ENCODE assay signal across 8 cellular contexts in genomic region chr9:112380771-112381181, GRCh38. TPM values are rescaled to one million over a fixed set of nuclear protein-coding genes. Genes with fewer than 3 reads are reported as not detected.
DNase-seq lines count a peak whose midpoint lies in the region; ATAC-seq and TF ChIP-seq lines count a peak whose summit lies in the region.

No MANE protein-coding gene starts in this region.

- DNase-seq in activated T-cell treated with anti-CD3 and anti-CD28 coated beads, Interleukin-2, amount 50 U/mL, for 4 hours: no peak
- no peak for DNase-seq in activated T-cell treated with anti-CD3 and anti-CD28 coated beads for 4 hours
- peak in 1 of 2 experiments; percentile 33 for DNase-seq in SJCRH30
- DNase-seq in endodermal cell: peak; percentile 44
- DNase-seq in midbrain (lab: John Stamatoyannopoulos, UW): no peak

- H3K4me3 ChIP-seq in SJCRH30 (peak overlapping the region; percentile 79), endodermal cell (ENCODE audit: low read length) (peak overlapping the region; percentile 94)

- H3K36me3 ChIP-seq in SJCRH30 (0 out of 2 replicates have a peak, but pooled peaks cover 2% of the 10 kb centered on the region), endodermal cell (ENCODE audit: control insufficient read depth, insufficient read depth, low read length) (no peaks in the 10 kb centered on the region)

- H3K27me3 ChIP-seq in SJCRH30 (no peaks in the 10 kb centered on the region), endodermal cell (ENCODE audit: control insufficient read depth, insufficient read depth, low read length, poor library complexity, severe bottlenecking) (no peaks in the 10 kb centered on the region)

- H3K4me1 ChIP-seq in SJCRH30 (peaks cover 15% of the 10 kb centered on the region), endodermal cell (ENCODE audit: control insufficient read depth, insufficient read depth, low read length) (no peaks in the 10 kb centered on the region)

- ATAC-seq in activated T-cell treated with anti-CD3 and anti-CD28 coated beads, Interleukin-2, amount 50 U/mL, for 4 hours: no peak
- ATAC-seq in HG03159 (IDR thresholded peaks at IDR 0.05; ENCODE audit: unreplicated experiment) (no peak), GM19397 (IDR thresholded peaks at IDR 0.05; ENCODE audit: unreplicated experiment) (no peak)

- H3K4me1 Mint-ChIP-seq in activated T-cell treated with anti-CD3 and anti-CD28 coated beads, Interleukin-2, amount 50 U/mL, for 4 hours (ENCODE audit: low read depth): peaks cover 43% of the 10 kb centered on the region
- H3K4me1 Mint-ChIP-seq in endodermal cell (peaks cover 21% of the 10 kb centered on the region), nephron (peaks cover 56% of the 10 kb centered on the region)

- H3K9ac ChIP-seq in endodermal cell (ENCODE audit: extremely low read depth, low read length, poor library complexity, severe bottlenecking): peak overlapping the region; percentile 77

- H3K9me3 Mint-ChIP-seq in activated T-cell treated with anti-CD3 and anti-CD28 coated beads, Interleukin-2, amount 50 U/mL, for 4 hours: no peaks in the 10 kb centered on the region
- no peaks in the 10 kb centered on the region for H3K9me3 Mint-ChIP-seq in endodermal cell
- H3K9me3 Mint-ChIP-seq in nephron: peaks cover 10% of the 10 kb centered on the region

- no peaks in the 10 kb centered on the region for H3K27me3 Mint-ChIP-seq in activated T-cell treated with anti-CD3 and anti-CD28 coated beads, Interleukin-2, amount 50 U/mL, for 4 hours (ENCODE audit: low read depth)
- no peaks in the 10 kb centered on the region for H3K27me3 Mint-ChIP-seq in endodermal cell (ENCODE audit: insufficient read depth)
- H3K27me3 Mint-ChIP-seq in nephron (ENCODE audit: low read depth): no peaks in the 10 kb centered on the region

- no peaks in the 10 kb centered on the region for H3K36me3 Mint-ChIP-seq in activated T-cell treated with anti-CD3 and anti-CD28 coated beads, Interleukin-2, amount 50 U/mL, for 4 hours (ENCODE audit: insufficient read depth)
- no peaks in the 10 kb centered on the region for H3K36me3 Mint-ChIP-seq in endodermal cell (ENCODE audit: low read depth)
- H3K36me3 Mint-ChIP-seq in nephron (ENCODE audit: low read depth): peaks cover 19% of the 10 kb centered on the region

- H3K27ac ChIP-seq in SJCRH30: peak overlapping the region; percentile 90
- no peak overlapping the region for H3K27ac ChIP-seq in endodermal cell (ENCODE audit: low read depth, low read length)

- H3K27ac Mint-ChIP-seq in endodermal cell (peak overlapping the region; percentile 97), nephron (peak overlapping the region; percentile 99 to 100 (median 100))

- 83 to 87% methylated on average over 2 to 4 of the region's 6 CpGs for WGBS in endodermal cell (ENCODE audit: insufficient coverage in 1 of 2, insufficient read length in 1 of 2), 2 experiments

- H3K4me3 Mint-ChIP-seq in activated T-cell treated with anti-CD3 and anti-CD28 coated beads, Interleukin-2, amount 50 U/mL, for 4 hours: peak overlapping the region; percentile 100
- H3K4me3 Mint-ChIP-seq in endodermal cell: peak overlapping the region; percentile 84
- H3K4me3 Mint-ChIP-seq in nephron: peak overlapping the region; percentile 96 to 98 (median 96)

- H3K9me3 ChIP-seq in SJCRH30 (replicated peaks) (no peaks in the 10 kb centered on the region; the same call in 1 of the 2 replicates), endodermal cell (ENCODE audit: control insufficient read depth, low read length) (no peaks in the 10 kb centered on the region)

- TF ChIP-seq CTCF in endodermal cell (conservative IDR thresholded peaks at IDR 0.05) (no peak), nephron (IDR thresholded peaks at IDR 0.05; ENCODE audit: unreplicated experiment in 3 of 3) (no peak)

RNA-seq across cellular contexts. Expression of gene HSDL2, which starts 0.9 kb away (rescaled TPM):
- 1 to 10 TPM; 4.7 to 7.8 (median 5.7) TPM for total RNA-seq in activated T-cell treated with anti-CD3 and anti-CD28 coated beads, Interleukin-2, amount 50 U/mL, for 4 hours
- total RNA-seq in SJCRH30 (2014; rRNA removed; shearing (Covaris generic)): 39.0 and 41.4 TPM in 2 replicates
- 10 to 100 TPM; 22.5 to 29.1 TPM for total RNA-seq in endodermal cell
- polyA plus RNA-seq in endodermal cell (2013, experiment 1 of 2): 29.8 TPM
- polyA plus RNA-seq in endodermal cell (2013, experiment 2 of 2): 25.9 TPM

RNA-seq across cellular contexts. Expression of gene PTBP3, which starts 47.4 kb away (rescaled TPM):
- 10 to 100 TPM; 73.1 to 81.1 (median 73.5) TPM for total RNA-seq in activated T-cell treated with anti-CD3 and anti-CD28 coated beads, Interleukin-2, amount 50 U/mL, for 4 hours
- total RNA-seq in SJCRH30 (2014; rRNA removed; shearing (Covaris generic)): 65.7 and 73.0 TPM in 2 replicates
- 10 to 100 TPM; 83.3 to 94.8 TPM for total RNA-seq in endodermal cell
- polyA plus RNA-seq in endodermal cell (2013, experiment 1 of 2): 33.7 TPM
- 36.1 TPM for polyA plus RNA-seq in endodermal cell (2013, experiment 2 of 2)
